In the genomic region with DNA sequence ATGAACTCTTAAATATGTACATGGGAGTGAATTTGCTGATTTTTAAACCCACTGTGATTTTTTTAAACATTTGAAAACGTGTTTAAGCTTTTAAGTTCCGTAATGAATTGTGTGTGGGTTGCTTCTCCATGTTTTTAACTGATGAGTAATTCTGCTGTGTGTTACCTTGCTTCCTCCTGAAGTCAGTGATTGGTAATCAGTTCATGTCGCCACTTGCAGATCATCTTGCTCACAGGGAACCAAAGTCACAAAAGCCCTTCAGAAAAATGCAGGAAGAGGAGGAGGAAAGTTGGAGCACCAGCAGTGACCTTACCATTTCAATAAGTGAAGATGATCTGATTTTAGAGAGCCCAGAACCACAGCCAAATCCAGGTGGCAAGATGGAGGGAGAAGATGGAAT, we compare ENCODE assay signal across 33 cellular contexts. TPM values are rescaled to one million over a fixed set of nuclear protein-coding genes. Genes with fewer than 3 reads are reported as not detected.
"Had no signal": no experiment of that assay in that cellular context is flagged by ENCODE, and none has a peak within 500 bp of the region (broad histone marks: within the 10 kb centered on the region; RNA-seq: fewer than 3 reads in every experiment).

No MANE protein-coding gene starts in this region.

- H3K27me3 ChIP-seq: cardiac muscle cell, dorsolateral prefrontal cortex, heart left ventricle, ovary, right lobe of liver had no signal

- ATAC-seq: activated CD8-positive, alpha-beta T cell treated with anti-CD3 and anti-CD28 coated beads for 36 hours; activated naive CD4-positive, alpha-beta T cell treated with anti-CD3 and anti-CD28 coated beads, Interleukin-2, amount 50 U/mL, for 72 hours; right lobe of liver; stimulated activated effector memory CD8-positive, alpha-beta T cell treated with anti-CD3 and anti-CD28 coated beads, Interleukin-12 subunit alpha, Interleukin-12 subunit beta, amount 100 ng/mL, for 72 hours; T-helper 17 cell had no signal

- H3K9me3 ChIP-seq: heart left ventricle, left ventricle myocardium inferior, ovary, right lobe of liver, thoracic aorta had no signal

- H3K9me3 Mint-ChIP-seq: activated B cell treated with CpG ODN at 0.5 μM for 24 hours; activated CD8-positive, alpha-beta T cell treated with anti-CD3 and anti-CD28 coated beads for 36 hours; activated naive CD4-positive, alpha-beta T cell treated with anti-CD3 and anti-CD28 coated beads, Interleukin-2, amount 50 U/mL, for 72 hours; nephron progenitor cell; stimulated activated effector memory CD8-positive, alpha-beta T cell treated with anti-CD3 and anti-CD28 coated beads, Interleukin-12 subunit alpha, Interleukin-12 subunit beta, amount 100 ng/mL, for 72 hours had no signal

- H3K27me3 Mint-ChIP-seq: activated B cell treated with CpG ODN at 0.5 μM for 24 hours; activated CD8-positive, alpha-beta T cell treated with anti-CD3 and anti-CD28 coated beads for 36 hours; naive B cell; progenitor cell of endocrine pancreas; stimulated activated naive CD8-positive, alpha-beta T cell treated with anti-CD3 and anti-CD28 coated beads, Interleukin-15, Interleukin-2, amounts not matched to agents 100 ng/mL and 50 ng/mL, for 24 hours; T-helper 17 cell had no signal

- H3K4me3 Mint-ChIP-seq: activated B cell treated with CpG ODN at 0.5 μM for 24 hours; activated CD8-positive, alpha-beta T cell treated with anti-CD3 and anti-CD28 coated beads for 36 hours; naive B cell; nephron progenitor cell; stimulated activated effector memory CD8-positive, alpha-beta T cell treated with anti-CD3 and anti-CD28 coated beads, Interleukin-12 subunit alpha, Interleukin-12 subunit beta, amount 100 ng/mL, for 72 hours; stimulated activated naive CD8-positive, alpha-beta T cell treated with anti-CD3 and anti-CD28 coated beads, Interleukin-15, Interleukin-2, amounts not matched to agents 100 ng/mL and 50 ng/mL, for 24 hours; T-helper 17 cell had no signal

- H3K4me1 Mint-ChIP-seq: nephron progenitor cell had no signal

- H3K27ac ChIP-seq: cardiac muscle cell, coronary artery, dorsolateral prefrontal cortex, left ventricle myocardium inferior, ovary, right lobe of liver, thoracic aorta had no signal

- H3K27ac Mint-ChIP-seq: activated B cell treated with CpG ODN at 0.5 μM for 24 hours; activated CD8-positive, alpha-beta T cell treated with anti-CD3 and anti-CD28 coated beads for 36 hours; activated naive CD4-positive, alpha-beta T cell treated with anti-CD3 and anti-CD28 coated beads, Interleukin-2, amount 50 U/mL, for 72 hours; activated T-helper 2 cell treated with anti-CD3 and anti-CD28 coated beads, Interferon-gamma antibody, Interleukin-2, Interleukin-4, amounts not matched to agents 10 μg/mL and 5 μg/mL and 100 μg/mL, durations not matched to agents 14 hours and 24 hours and 36 hours; nephron progenitor cell; progenitor cell of endocrine pancreas; stimulated activated effector memory CD8-positive, alpha-beta T cell treated with anti-CD3 and anti-CD28 coated beads, Interleukin-12 subunit alpha, Interleukin-12 subunit beta, amount 100 ng/mL, for 72 hours; stimulated activated naive CD8-positive, alpha-beta T cell treated with anti-CD3 and anti-CD28 coated beads, Interleukin-15, Interleukin-2, amounts not matched to agents 100 ng/mL and 50 ng/mL, for 24 hours had no signal

- H3K4me3 ChIP-seq: cardiac muscle cell, coronary artery, dorsolateral prefrontal cortex, heart left ventricle, left ventricle myocardium inferior, lung, ovary, right lobe of liver, thoracic aorta had no signal

- H3K36me3 ChIP-seq: cardiac muscle cell, ovary had no signal

- H3K4me1 ChIP-seq: heart left ventricle, left ventricle myocardium inferior, right lobe of liver had no signal

- DNase-seq: activated B cell treated with CpG ODN at 0.5 μM for 24 hours; activated CD4-positive, alpha-beta T cell treated with anti-CD3 and anti-CD28 coated beads, Interleukin-2, amount 50 U/mL, for 1 hour; activated CD8-positive, alpha-beta T cell treated with anti-CD3 and anti-CD28 coated beads for 36 hours; activated naive CD4-positive, alpha-beta T cell; activated T-cell treated with anti-CD3 and anti-CD28 coated beads, Interleukin-2, amount 50 U/mL, for 48 hours; cerebellar nuclear complex; dorsolateral prefrontal cortex; effector memory CD4-positive, alpha-beta T cell; foreskin fibroblast; heart left ventricle; left ventricle myocardium inferior; naive B cell; nephron progenitor cell; ovary; right lobe of liver; stimulated activated CD4-positive, alpha-beta T cell treated with anti-CD3 and anti-CD28 coated beads, Interleukin-12 subunit alpha, Interleukin-12 subunit beta, amount 100 ng/mL, for 4 hours; stimulated activated CD4-positive, alpha-beta T cell treated with anti-CD3 and anti-CD28 coated beads, Interleukin-4, amount 100 ng/mL, for 24 hours; T-helper 17 cell; T1000; trophoblast cell had no signal

RNA-seq across cellular contexts. Expression of gene LINC00237, which starts 56.5 kb away (rescaled TPM):
- total RNA-seq: activated B cell treated with CpG ODN at 0.5 μM for 24 hours; activated CD8-positive, alpha-beta T cell treated with anti-CD3 and anti-CD28 coated beads for 36 hours; activated naive CD4-positive, alpha-beta T cell treated with anti-CD3 and anti-CD28 coated beads, Interleukin-2, amount 50 U/mL, for 72 hours; activated T-helper 2 cell treated with anti-CD3 and anti-CD28 coated beads, Interferon-gamma antibody, Interleukin-2, Interleukin-4, amounts not matched to agents 10 μg/mL and 5 μg/mL and 100 μg/mL, durations not matched to agents 14 hours and 24 hours and 36 hours; cardiac muscle cell; heart left ventricle; left ventricle myocardium inferior; lung; mucosa of gallbladder; progenitor cell of endocrine pancreas; renal cortical epithelial cell; right lobe of liver; subcutaneous adipose tissue; T-helper 17 cell; thoracic aorta had no signal
- polyA plus RNA-seq: cardiac muscle cell, esophagus, heart left ventricle, ovary had no signal
